1 cellular context compared by ENCODE assay signal in the genomic region with DNA sequence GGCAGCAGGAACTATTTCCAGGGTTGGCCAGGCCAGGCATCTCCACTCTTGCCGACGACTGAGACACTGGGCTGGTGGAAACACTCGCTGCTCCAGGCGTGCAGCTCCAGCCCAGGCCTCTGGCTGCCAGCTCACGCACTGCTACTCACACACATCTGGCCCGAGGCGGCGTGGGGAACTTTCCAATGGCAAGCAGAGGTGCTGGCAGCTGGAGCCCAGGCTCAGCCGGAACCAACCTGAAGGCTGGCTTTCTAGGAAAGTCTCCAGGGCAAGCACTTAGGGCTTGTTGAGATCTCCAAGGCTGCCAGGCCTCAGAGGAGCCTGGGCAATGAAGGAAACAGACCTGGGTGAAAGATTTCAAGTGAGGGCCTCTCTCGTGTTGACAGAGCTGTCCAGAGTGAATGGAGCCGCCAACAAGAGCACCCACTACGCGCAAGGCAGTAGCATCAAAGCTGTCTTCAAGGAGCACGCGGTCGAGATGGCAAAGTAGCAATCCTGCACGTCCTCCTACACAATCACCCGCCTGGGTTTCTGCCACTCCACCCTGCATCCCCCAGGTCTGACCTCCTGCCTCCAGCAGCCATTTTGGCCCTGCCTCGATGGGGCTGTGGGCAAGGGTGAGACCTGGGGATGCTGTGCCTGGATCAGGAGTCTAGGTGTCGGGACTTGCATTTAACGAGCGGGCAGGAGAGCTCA.
A peak's percentile ranks its signal among the peaks of the same experiment; 100 is the strongest.
TF ChIP-seq lines count a peak whose summit lies in the region.

No MANE protein-coding gene starts in this region.

TF ChIP-seq in K562, 482 proteins besides CTCF, POLR2A, EP300 and RAD21:
- no peak for TF ChIP-seq ZNF217 (CRISPR knock-in tag; IDR thresholded peaks at IDR 0.05)
- no peak for TF ChIP-seq NR4A1 (CRISPR knock-in tag; IDR thresholded peaks at IDR 0.05)
- 0 out of 2 replicates have a peak, but pooled peaks have one; percentile 27 for TF ChIP-seq NR4A1 (tag; IDR thresholded peaks at IDR 0.05)
- peak; percentile 87; the same call in 1 of the 2 replicates for TF ChIP-seq ZKSCAN1 (IDR thresholded peaks at IDR 0.05; ENCODE audit: low read depth, low read length)
